11 cellular contexts compared by ENCODE assay signal in genomic region chr5:852431-853401, GRCh38.
"Had no signal": no experiment of that assay in that cellular context is flagged by ENCODE, and none has a peak within 500 bp of the region (broad histone marks: within the 10 kb centered on the region; RNA-seq: fewer than 3 reads in every experiment).

No MANE protein-coding gene starts in this region.

- H3K27me3 Mint-ChIP-seq: activated CD4-positive, alpha-beta T cell treated with anti-CD3 and anti-CD28 coated beads, Interleukin-2, amount 10 ng/mL, durations not matched to agents 7 days and 5 days had no signal

- H3K4me3 ChIP-seq: heart right ventricle, left ventricle myocardium inferior, skin epidermis, transverse colon had no signal

- H3K9me3 Mint-ChIP-seq: activated CD4-positive, alpha-beta T cell treated with anti-CD3 and anti-CD28 coated beads, Interleukin-2, amount 10 ng/mL, durations not matched to agents 7 days and 5 days; stimulated activated memory B cell treated with anti-CD40 and anti-IgM and Interleukin-4, amounts not matched to agents 10 μg/mL and 1 μg/mL and 100 μg/mL, for 72 hours had no signal

- H3K36me3 ChIP-seq: heart right ventricle, left ventricle myocardium inferior, transverse colon had no signal

- H3K4me3 Mint-ChIP-seq: activated CD4-positive, alpha-beta T cell treated with anti-CD3 and anti-CD28 coated beads, Interleukin-2, amount 10 ng/mL, durations not matched to agents 7 days and 5 days; stimulated activated memory B cell treated with anti-CD40 and anti-IgM and Interleukin-4, amounts not matched to agents 10 μg/mL and 1 μg/mL and 100 μg/mL, for 72 hours had no signal

- H3K4me1 Mint-ChIP-seq: activated CD4-positive, alpha-beta T cell treated with anti-CD3 and anti-CD28 coated beads, Interleukin-2, amount 10 ng/mL, durations not matched to agents 7 days and 5 days; stimulated activated memory B cell treated with anti-CD40 and anti-IgM and Interleukin-4, amounts not matched to agents 10 μg/mL and 1 μg/mL and 100 μg/mL, for 72 hours had no signal

- H3K27ac Mint-ChIP-seq: activated CD4-positive, alpha-beta T cell treated with anti-CD3 and anti-CD28 coated beads, Interleukin-2, amount 10 ng/mL, durations not matched to agents 7 days and 5 days; stimulated activated memory B cell treated with anti-CD40 and anti-IgM and Interleukin-4, amounts not matched to agents 10 μg/mL and 1 μg/mL and 100 μg/mL, for 72 hours had no signal

- H3K27ac ChIP-seq: heart right ventricle, left ventricle myocardium inferior, skin epidermis, transverse colon had no signal

- H3K9me3 ChIP-seq: heart right ventricle, left ventricle myocardium inferior, transverse colon had no signal

- DNase-seq: activated CD4-positive, alpha-beta T cell treated with anti-CD3 and anti-CD28 coated beads, Interleukin-2, amount 10 ng/mL, durations not matched to agents 7 days and 5 days; activated gamma-delta T cell; foreskin melanocyte; midbrain; occipital lobe; transverse colon had no signal

- H3K36me3 Mint-ChIP-seq: stimulated activated memory B cell treated with anti-CD40 and anti-IgM and Interleukin-4, amounts not matched to agents 10 μg/mL and 1 μg/mL and 100 μg/mL, for 72 hours had no signal

- ATAC-seq: heart right ventricle; SK-N-SH treated with all-trans-retinoic acid at 6 μM for 48 hours; stimulated activated memory B cell treated with anti-CD40 and anti-IgM and Interleukin-4, amounts not matched to agents 10 μg/mL and 1 μg/mL and 100 μg/mL, for 72 hours had no signal
